13 cellular contexts compared by ENCODE assay signal in the genomic region with DNA sequence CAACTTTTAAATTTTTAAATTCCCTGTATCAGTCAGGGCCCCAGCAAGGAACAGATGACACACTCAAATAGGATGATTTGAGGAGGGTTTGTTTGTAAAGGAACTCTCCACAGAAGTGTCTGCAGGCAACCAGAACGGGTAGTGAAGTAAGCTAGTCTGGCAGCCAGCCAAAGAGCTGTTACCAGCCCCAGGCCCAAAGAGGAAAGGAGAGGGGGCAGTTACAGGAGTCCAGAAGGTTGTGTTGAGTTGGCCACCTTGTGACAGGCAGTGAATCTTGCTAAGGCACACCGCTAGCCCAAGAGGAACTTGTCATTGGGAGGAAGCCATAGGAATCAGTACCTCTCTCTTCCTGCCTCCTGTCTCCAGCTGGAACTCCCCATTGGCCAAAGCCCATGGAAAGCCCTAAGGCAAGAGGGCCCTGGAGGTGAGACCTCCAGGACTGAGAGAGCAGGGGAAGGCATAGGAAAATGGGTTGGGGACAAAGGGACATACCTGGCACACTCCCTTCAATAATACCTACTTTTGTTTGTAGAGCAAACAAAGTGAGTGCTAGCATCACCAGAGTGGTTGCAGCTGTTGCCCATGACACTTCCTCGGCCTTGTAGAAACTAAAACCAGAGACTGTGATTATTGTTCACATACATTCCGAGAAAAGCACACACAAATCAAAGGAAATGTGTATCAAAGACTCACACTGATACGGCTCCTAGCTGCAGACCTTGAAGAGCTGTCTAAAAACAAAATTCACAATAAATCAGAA. TPM values are rescaled to one million over a fixed set of nuclear protein-coding genes. Genes with fewer than 3 reads are reported as not detected.
A peak's percentile ranks its signal among the peaks of the same experiment; 100 is the strongest.
DNase-seq lines count a peak whose midpoint lies in the region; TF ChIP-seq lines count a peak whose summit lies in the region.
"Had no signal": no experiment of that assay in that cellular context is flagged by ENCODE, and none has a peak within 500 bp of the region (broad histone marks: within the 10 kb centered on the region; RNA-seq: fewer than 3 reads in every experiment).

No MANE protein-coding gene starts in this region.

- TF ChIP-seq CTCF in GM20000 (IDR thresholded peaks at IDR 0.05; ENCODE audit: extremely low read depth, missing control alignments), result no peak

- DNase-seq in EH (ENCODE audit: low read depth), result peak; percentile 6
- DNase-seq in NCI-H1417 (lab: John Stamatoyannopoulos, UW), result peak; percentile 78 to 93 (median 91)
- peak; percentile 62 for DNase-seq in NOMO-1 treated with dmso at 0.1 percent for 144 hours (lab: John Stamatoyannopoulos, UW; ENCODE audit: unreplicated experiment)
- DNase-seq in left kidney (ENCODE audit: low read depth, low spot score), result peak; percentile 77
- no peak for DNase-seq in germinal center (ENCODE audit: low spot score)
- DNase-seq in occipital lobe (lab: John Stamatoyannopoulos, UW), result no peak
- no peak for DNase-seq in GM20000 (ENCODE audit: low spot score)
- DNase-seq in NCI-H2227 (lab: John Stamatoyannopoulos, UW; ENCODE audit: unreplicated experiment), result no peak
- DNase-seq: activated B cell treated with CpG ODN at 0.5 μM for 24 hours, left cardiac atrium had no signal

RNA-seq across cellular contexts. Expression of gene GATAD1, which starts 25.4 kb away (rescaled TPM):
- total RNA-seq in occipital lobe, result 30.9 TPM

RNA-seq across cellular contexts. Expression of gene ERVW-1, which starts 55.9 kb away (rescaled TPM):
- total RNA-seq in occipital lobe, result not detected
- total RNA-seq: activated B cell treated with CpG ODN at 0.5 μM for 24 hours; activated T-helper 2 cell treated with anti-CD3 and anti-CD28 coated beads, Interferon-gamma antibody, Interleukin-2, Interleukin-4, amounts not matched to agents 10 μg/mL and 5 μg/mL and 100 μg/mL, durations not matched to agents 14 hours and 24 hours and 36 hours; left cardiac atrium; omental fat pad; subcutaneous adipose tissue had no signal

Comparison
In these comparisons a context has a peak if more than half of its experiments do, and no peak if none do; other contexts are left out.
1. DNase-seq: peak in EH (single experiment), NCI-H1417 (3 of 3), NOMO-1 treated with dmso at 0.1 percent for 144 hours (single experiment) and left kidney (single experiment); none in germinal center (single experiment), occipital lobe (single experiment), GM20000 (single experiment) and NCI-H2227 (single experiment).